8 cellular contexts compared by ENCODE assay signal in the genomic region with DNA sequence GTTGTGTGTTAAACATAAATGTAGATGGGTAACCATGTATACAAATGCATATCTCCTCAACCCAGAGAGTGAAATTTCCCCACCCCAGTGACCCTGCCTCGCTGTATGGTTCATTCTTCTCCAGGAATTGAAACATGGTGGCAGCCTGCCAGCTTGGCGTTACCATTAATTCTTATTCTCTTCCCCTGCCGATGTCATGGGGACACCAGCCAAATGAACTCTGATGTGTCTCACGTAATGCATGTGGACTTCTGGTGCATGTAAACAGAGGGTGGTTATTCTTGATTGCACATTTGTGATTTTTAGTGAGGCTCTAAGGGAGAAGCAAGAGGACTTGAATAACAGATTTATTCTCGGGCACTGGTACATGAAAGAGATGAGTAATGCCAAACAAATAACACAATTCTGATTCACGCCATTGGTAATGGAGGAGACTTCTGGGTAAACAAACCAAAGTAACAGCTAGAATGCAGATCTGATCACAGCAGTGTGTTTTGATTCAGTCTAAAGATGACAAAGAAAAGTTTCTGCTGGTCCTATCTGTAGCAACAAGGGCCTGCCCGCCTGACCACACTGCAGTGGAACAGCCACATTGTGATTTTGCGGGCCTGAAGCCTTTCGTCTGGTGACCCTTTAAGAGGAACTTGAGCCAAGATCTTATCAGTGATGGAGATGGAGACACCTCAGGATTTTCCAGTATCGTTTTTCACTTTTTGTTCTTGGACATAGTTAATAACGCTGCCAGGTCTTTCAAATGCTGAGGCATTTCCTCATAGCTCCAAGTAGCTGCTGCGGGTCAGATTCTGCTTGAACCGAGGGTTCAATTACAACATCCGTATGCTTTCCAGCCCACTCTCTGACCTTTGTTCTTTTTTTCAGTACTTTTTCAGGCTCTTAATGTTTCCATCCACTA.
A peak's percentile ranks its signal among the peaks of the same experiment; 100 is the strongest.
DNase-seq lines count a peak whose midpoint lies in the region; ATAC-seq and TF ChIP-seq lines count a peak whose summit lies in the region.

No MANE protein-coding gene starts in this region.

- in situ Hi-C loops in GM13977 (cut with MboI; ENCODE audit: low pct_unique_long_range_greater_than_20kb, low sequenced_read_pairs, unreplicated experiment) = no loop called here

- peaks cover 3% of the 10 kb centered on the region for H3K9me3 Mint-ChIP-seq in activated T-helper 17 cell treated with anti-CD3 and anti-CD28 coated beads, Interleukin-2, amount 50 U/mL, for 72 hours

- no peaks in the 10 kb centered on the region for H3K27me3 Mint-ChIP-seq in activated T-helper 17 cell treated with anti-CD3 and anti-CD28 coated beads, Interleukin-2, amount 50 U/mL, for 72 hours

- no peak for TF ChIP-seq CTCF in GM13977 (IDR thresholded peaks at IDR 0.05; ENCODE audit: extremely low read depth, insufficient read depth, missing control alignments)

- H3K27ac Mint-ChIP-seq in activated T-helper 17 cell treated with anti-CD3 and anti-CD28 coated beads, Interleukin-2, amount 50 U/mL, for 72 hours = no peak overlapping the region

- peak; percentile 54 for DNase-seq in DMS79 (lab: John Stamatoyannopoulos, UW)
- peak; percentile 93 for DNase-seq in RPMI7951 (ENCODE audit: low read depth)
- peak; percentile 89 for DNase-seq in foreskin melanocyte
- DNase-seq in putamen (ENCODE audit: low spot score) = peak; percentile 16
- no peak for DNase-seq in activated T-cell treated with anti-CD3 and anti-CD28 coated beads for 4 hours
- no peak for DNase-seq in GM13977 (ENCODE audit: low spot score)

- no peak overlapping the region for H3K4me3 Mint-ChIP-seq in activated T-helper 17 cell treated with anti-CD3 and anti-CD28 coated beads, Interleukin-2, amount 50 U/mL, for 72 hours

- no peaks in the 10 kb centered on the region for H3K4me1 Mint-ChIP-seq in activated T-helper 17 cell treated with anti-CD3 and anti-CD28 coated beads, Interleukin-2, amount 50 U/mL, for 72 hours

- ATAC-seq in GM18873 (IDR thresholded peaks at IDR 0.05; ENCODE audit: low FRiP score, unreplicated experiment) = no peak
- ATAC-seq in activated T-helper 17 cell treated with anti-CD3 and anti-CD28 coated beads, Interleukin-2, amount 50 U/mL, for 72 hours (replicated peaks) = no peak

- peaks cover 51% of the 10 kb centered on the region for H3K36me3 Mint-ChIP-seq in activated T-helper 17 cell treated with anti-CD3 and anti-CD28 coated beads, Interleukin-2, amount 50 U/mL, for 72 hours (ENCODE audit: low read depth)

Comparison
In these comparisons a context has a peak if more than half of its experiments do, and no peak if none do; other contexts are left out.
1. DNase-seq: peak in DMS79 (single experiment), RPMI7951 (single experiment), foreskin melanocyte (single experiment) and putamen (single experiment); none in activated T-cell treated with anti-CD3 and anti-CD28 coated beads for 4 hours (single experiment) and GM13977 (single experiment).